In genomic region chr7:1136841-1137516, GRCh38 we compare ENCODE assay signal across 8 cellular contexts. TPM values are rescaled to one million over a fixed set of nuclear protein-coding genes. Genes with fewer than 3 reads are reported as not detected.
DNase-seq lines count a peak whose midpoint lies in the region; ATAC-seq, FAIRE-seq and TF ChIP-seq lines count a peak whose summit lies in the region.

No MANE protein-coding gene starts in this region.

- FAIRE-seq in D721Med (lab: Jason Lieb, UNC) = no peak

- H3K36me3 ChIP-seq in adipocyte (ENCODE audit: control insufficient read depth, insufficient read depth, low read length, severe bottlenecking) = no peaks in the 10 kb centered on the region
- no peaks in the 10 kb centered on the region for H3K36me3 ChIP-seq in lower lobe of right lung

- H3K27me3 ChIP-seq in adipocyte (replicated peaks; ENCODE audit: control insufficient read depth, insufficient read depth, low read length) = no peaks in the 10 kb centered on the region
- no peaks in the 10 kb centered on the region for H3K27me3 ChIP-seq in lower lobe of right lung (ENCODE audit: low read depth)

- intact Hi-C loops in lower lobe of right lung (cut with DNase I) = no loop called here

- H3K9me3 ChIP-seq in adipocyte (ENCODE audit: control insufficient read depth, low read length) = no peaks in the 10 kb centered on the region
- no peaks in the 10 kb centered on the region for H3K9me3 ChIP-seq in lower lobe of right lung

- peak; percentile 52 for DNase-seq in NCI-H2107 treated with DMSO at 0.1 percent for 48 hours (lab: John Stamatoyannopoulos, UW; ENCODE audit: unreplicated experiment)
- DNase-seq in NCI-H2107 (lab: John Stamatoyannopoulos, UW) = no peak
- DNase-seq in NB4 (ENCODE audit: low read depth) = peak; percentile 60
- DNase-seq in adipocyte (ENCODE audit: low read depth) = no peak
- DNase-seq in lower lobe of right lung = no peak
- DNase-seq in NK-92 (lab: John Stamatoyannopoulos, UW; ENCODE audit: unreplicated experiment) = no peak
- no peak for DNase-seq in CD1c-positive myeloid dendritic cell (ENCODE audit: extremely low spot score)
- DNase-seq in D721Med (ENCODE audit: insufficient read length, low spot score) = no peak

- TF ChIP-seq CTCF in NB4 (IDR thresholded peaks at IDR 0.05; ENCODE audit: low read depth, low read length) (no peak), lower lobe of right lung (IDR thresholded peaks at IDR 0.05) (no peak), D721Med (IDR thresholded peaks at IDR 0.05; ENCODE audit: insufficient read depth, missing control alignments) (no peak)

- no peak for ATAC-seq in lower lobe of right lung

- H3K4me3 ChIP-seq in NB4 (ENCODE audit: low read depth, low read length) (peak overlapping the region; percentile 92), adipocyte (ENCODE audit: low read length) (peak overlapping the region; percentile 97), lower lobe of right lung (peak overlapping the region; percentile 84)

- TF ChIP-seq POLR2A in NB4 (IDR thresholded peaks at IDR 0.05; ENCODE audit: extremely low read depth, insufficient read length) = no peak

- no peak overlapping the region for H3K27ac ChIP-seq in lower lobe of right lung

- peak overlapping the region; percentile 86 for H3K9ac ChIP-seq in adipocyte (ENCODE audit: low read length)

- H3K4me1 ChIP-seq in adipocyte (ENCODE audit: control insufficient read depth, insufficient read depth, low read length) = peaks cover 13% of the 10 kb centered on the region
- peaks cover 19% of the 10 kb centered on the region for H3K4me1 ChIP-seq in lower lobe of right lung

RNA-seq across cellular contexts. Expression of gene ZFAND2A, which starts 23.0 kb away (rescaled TPM):
- total RNA-seq in lower lobe of right lung = 14.8 TPM

RNA-seq across cellular contexts. Expression of gene GPER1, which starts 49.1 kb away (rescaled TPM):
- 26.0 TPM for total RNA-seq in lower lobe of right lung

Comparison
In these comparisons a context has a peak if more than half of its experiments do, and no peak if none do; other contexts are left out.
1. DNase-seq: peak in NCI-H2107 treated with DMSO at 0.1 percent for 48 hours (single experiment) and NB4 (single experiment); none in NCI-H2107 (single experiment), adipocyte (single experiment), lower lobe of right lung (single experiment), NK-92 (single experiment), CD1c-positive myeloid dendritic cell (single experiment) and D721Med (single experiment).
2. Peak in every context shown above with its lines, with median percentiles within 50 percentile points of each other: H3K4me3 ChIP-seq.